In genomic region chr17:45086346-45086745, GRCh38 we compare ENCODE assay signal across 1 cellular context.
TF ChIP-seq lines count a peak whose summit lies in the region.

No MANE protein-coding gene starts in this region.

TF ChIP-seq in HepG2, 621 proteins besides CTCF, POLR2A, EP300 and RAD21:
- TF ChIP-seq ATF4 (CRISPR knock-in tag; IDR thresholded peaks at IDR 0.05) (no peak), PLSCR1 (CRISPR knock-in tag; IDR thresholded peaks at IDR 0.05; ENCODE audit: borderline replicate concordance) (no peak), ZNF317 (CRISPR knock-in tag; IDR thresholded peaks at IDR 0.05) (no peak), LRRFIP1 (CRISPR knock-in tag; conservative IDR thresholded peaks at IDR 0.05) (no peak), PBX3 (CRISPR knock-in tag; IDR thresholded peaks at IDR 0.05; ENCODE audit: borderline replicate concordance) (no peak), ZMAT3 (CRISPR knock-in tag; conservative IDR thresholded peaks at IDR 0.05) (no peak), THAP7 (CRISPR knock-in tag; IDR thresholded peaks at IDR 0.05) (no peak), SMAD1 (CRISPR knock-in tag; IDR thresholded peaks at IDR 0.05; ENCODE audit: borderline replicate concordance, low read depth) (no peak), AGO1 (IDR thresholded peaks at IDR 0.05; ENCODE audit: low read depth, low read length, poor library complexity, severe bottlenecking) (no peak)
